Comparison of ENCODE assay signal across 8 cellular contexts in genomic region chr3:78659386-78659987, GRCh38.
DNase-seq lines count a peak whose midpoint lies in the region; ATAC-seq, FAIRE-seq and TF ChIP-seq lines count a peak whose summit lies in the region.

No MANE protein-coding gene starts in this region.

- H3K4me1 Mint-ChIP-seq in stimulated activated memory B cell treated with anti-CD40 and anti-IgM and Interleukin-4, amounts not matched to agents 10 μg/mL and 1 μg/mL and 100 μg/mL, for 72 hours: no peaks in the 10 kb centered on the region

- no peaks in the 10 kb centered on the region for H3K9me3 Mint-ChIP-seq in stimulated activated memory B cell treated with anti-CD40 and anti-IgM and Interleukin-4, amounts not matched to agents 10 μg/mL and 1 μg/mL and 100 μg/mL, for 72 hours

- H3K36me3 ChIP-seq in bronchial epithelial cell (ENCODE audit: control insufficient read depth, insufficient read depth, low read length): no peaks in the 10 kb centered on the region

- no peak overlapping the region for H3K27ac Mint-ChIP-seq in stimulated activated memory B cell treated with anti-CD40 and anti-IgM and Interleukin-4, amounts not matched to agents 10 μg/mL and 1 μg/mL and 100 μg/mL, for 72 hours

- ATAC-seq in stimulated activated memory B cell treated with anti-CD40 and anti-IgM and Interleukin-4, amounts not matched to agents 10 μg/mL and 1 μg/mL and 100 μg/mL, for 72 hours: no peak
- no peak for ATAC-seq in HG03442 (IDR thresholded peaks at IDR 0.05; ENCODE audit: unreplicated experiment)

- no peaks in the 10 kb centered on the region for H3K27me3 ChIP-seq in bronchial epithelial cell (ENCODE audit: control insufficient read depth, insufficient read depth, low read length)

- no peak overlapping the region for H3K4me3 ChIP-seq in bronchial epithelial cell (ENCODE audit: low read depth, low read length)

- no peaks in the 10 kb centered on the region for H3K36me3 Mint-ChIP-seq in stimulated activated memory B cell treated with anti-CD40 and anti-IgM and Interleukin-4, amounts not matched to agents 10 μg/mL and 1 μg/mL and 100 μg/mL, for 72 hours

- H3K27me3 Mint-ChIP-seq in stimulated activated memory B cell treated with anti-CD40 and anti-IgM and Interleukin-4, amounts not matched to agents 10 μg/mL and 1 μg/mL and 100 μg/mL, for 72 hours: no peaks in the 10 kb centered on the region

- no peak overlapping the region for H3K4me3 Mint-ChIP-seq in stimulated activated memory B cell treated with anti-CD40 and anti-IgM and Interleukin-4, amounts not matched to agents 10 μg/mL and 1 μg/mL and 100 μg/mL, for 72 hours

- TF ChIP-seq CTCF in bronchial epithelial cell (IDR thresholded peaks at IDR 0.05; ENCODE audit: insufficient read depth, low read length, severe bottlenecking): peak; percentile 46

- no peak for FAIRE-seq in bronchial epithelial cell (lab: Jason Lieb, UNC)

- DNase-seq in A172 (ENCODE audit: low spot score) (peak; percentile 40), D341Med (ENCODE audit: low spot score) (peak; percentile 24), NCI-H1092 treated with DMSO at 0.1 percent for 48 hours (lab: John Stamatoyannopoulos, UW) (peak; percentile 16), bronchial epithelial cell (ENCODE audit: low read depth) (peak; percentile 44), midbrain (lab: John Stamatoyannopoulos, UW) (peak; percentile 63), 8988T (no peak)
